35 cellular contexts compared by ENCODE assay signal in the genomic region with DNA sequence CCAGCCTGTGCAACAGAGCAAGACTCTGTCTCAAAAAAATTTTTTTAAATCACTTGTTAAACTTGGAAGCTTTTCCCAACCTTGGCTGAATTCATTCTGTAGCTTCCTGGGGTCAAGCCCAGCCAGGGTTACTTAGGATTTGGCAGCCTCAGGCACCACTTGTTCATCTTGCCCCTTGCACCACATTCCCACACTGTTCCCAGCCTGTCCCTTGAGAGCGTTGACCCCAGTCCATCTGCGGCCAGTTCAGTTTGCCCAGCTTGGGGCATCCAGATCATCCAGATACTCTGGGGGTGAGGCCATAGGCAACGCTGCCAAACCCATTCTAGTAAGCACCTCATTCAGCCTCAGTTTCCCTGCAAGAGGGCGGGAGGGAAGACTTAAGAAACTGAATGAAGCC. TPM values are rescaled to one million over a fixed set of nuclear protein-coding genes. Genes with fewer than 3 reads are reported as not detected.
"Had no signal": no experiment of that assay in that cellular context is flagged by ENCODE, and none has a peak within 500 bp of the region (broad histone marks: within the 10 kb centered on the region; RNA-seq: fewer than 3 reads in every experiment).

No MANE protein-coding gene starts in this region.

- H3K27ac ChIP-seq: adrenal gland, body of pancreas, esophagus muscularis mucosa, foreskin keratinocyte, gastrocnemius medialis, WERI-Rb-1 had no signal

- H3K4me1 ChIP-seq: body of pancreas, esophagus muscularis mucosa, gastrocnemius medialis had no signal

- H3K9me3 ChIP-seq: adrenal gland, body of pancreas, esophagus muscularis mucosa, gastrocnemius medialis had no signal

- H3K4me3 ChIP-seq: adrenal gland, body of pancreas, esophagus muscularis mucosa, gastrocnemius medialis had no signal

- H3K27me3 ChIP-seq: adrenal gland, body of pancreas, esophagus muscularis mucosa, foreskin keratinocyte, gastrocnemius medialis had no signal

- H3K36me3 ChIP-seq: adrenal gland, esophagus muscularis mucosa, gastrocnemius medialis had no signal

- ATAC-seq: activated CD4-positive, CD25-positive, alpha-beta regulatory T cell treated with anti-CD3 and anti-CD28 coated beads, Interleukin-2, amount 50 U/mL, for 24 hours; activated CD8-positive, alpha-beta memory T cell treated with anti-CD3 and anti-CD28 coated beads, Interleukin-2, amount 10 ng/mL, durations not matched to agents 7 days and 5 days; activated CD8-positive, alpha-beta T cell treated with anti-CD3 and anti-CD28 coated beads for 36 hours; activated naive CD8-positive, alpha-beta T cell treated with anti-CD3 and anti-CD28 coated beads, Interleukin-2, amount 50 U/mL, for 24 hours; body of pancreas; effector memory CD8-positive, alpha-beta T cell; foreskin keratinocyte; gastrocnemius medialis; T-helper 17 cell had no signal

- DNase-seq: activated B cell treated with CpG ODN at 0.5 μM for 24 hours; activated CD4-positive, alpha-beta T cell treated with anti-CD3 and anti-CD28 coated beads for 48 hours; activated CD4-positive, alpha-beta T cell treated with anti-CD3 and anti-CD28 coated beads, Interleukin-2, amount 50 U/mL, for 1 hour; activated CD4-positive, alpha-beta T cell treated with anti-CD3 and anti-CD28 coated beads, Interleukin-2, amount 50 U/mL, for 48 hours; activated CD8-positive, alpha-beta memory T cell treated with anti-CD3 and anti-CD28 coated beads, Interleukin-2, amount 10 ng/mL, durations not matched to agents 7 days and 5 days; activated CD8-positive, alpha-beta memory T cell treated with anti-CD3 and anti-CD28 coated beads, Interleukin-2, amount 50 U/mL, for 4 hours; activated CD8-positive, alpha-beta T cell treated with anti-CD3 and anti-CD28 coated beads for 36 hours; activated effector memory CD4-positive, alpha-beta T cell treated with anti-CD3 and anti-CD28 coated beads, Interleukin-2, amount 50 U/mL, for 16 hours; activated naive CD4-positive, alpha-beta T cell treated with anti-CD3 and anti-CD28 coated beads for 36 hours; activated naive CD8-positive, alpha-beta T cell treated with anti-CD3 and anti-CD28 coated beads for 36 hours; activated naive CD8-positive, alpha-beta T cell treated with anti-CD3 and anti-CD28 coated beads, Interleukin-2, amount 50 U/mL, for 24 hours; activated T-cell treated with anti-CD3 and anti-CD28 coated beads, Interleukin-2, amount 50 U/mL, for 1 hour; activated T-cell treated with anti-CD3 and anti-CD28 coated beads, Interleukin-2, amount 50 U/mL, for 48 hours; adrenal gland; amygdala; aorta; body of pancreas; caudate nucleus; cortex of kidney; dermis blood vessel endothelial cell; effector CD4-positive, alpha-beta T cell; effector memory CD8-positive, alpha-beta T cell; erythroblast; foreskin keratinocyte; gastrocnemius medialis; T-helper 1 cell; T-helper 17 cell; T1000; WERI-Rb-1 had no signal

RNA-seq across cellular contexts. Expression of a gene that starts 8.7 kb away (rescaled TPM):
- total RNA-seq: activated B cell treated with CpG ODN at 0.5 μM for 24 hours; activated CD8-positive, alpha-beta memory T cell treated with anti-CD3 and anti-CD28 coated beads for 36 hours; activated CD8-positive, alpha-beta memory T cell treated with anti-CD3 and anti-CD28 coated beads, Interleukin-2, amount 10 ng/mL, durations not matched to agents 7 days and 5 days; activated CD8-positive, alpha-beta T cell treated with anti-CD3 and anti-CD28 coated beads for 36 hours; activated naive CD4-positive, alpha-beta T cell treated with anti-CD3 and anti-CD28 coated beads for 36 hours; activated naive CD8-positive, alpha-beta T cell treated with anti-CD3 and anti-CD28 coated beads for 36 hours; activated T-helper 1 cell treated with anti-CD3 and anti-CD28 coated beads, Interleukin-12 subunit alpha, Interleukin-12 subunit beta, Interleukin-2, Interleukin-4 antibody, amounts not matched to agents 30 ng/mL and 10 ng/mL and 1 ng/mL, durations not matched to agents 14 hours and 24 hours and 36 hours; activated T-helper 2 cell treated with anti-CD3 and anti-CD28 coated beads, Interferon-gamma antibody, Interleukin-2, Interleukin-4, amounts not matched to agents 10 μg/mL and 5 μg/mL and 100 μg/mL, durations not matched to agents 14 hours and 24 hours and 36 hours; chondrocyte; dermis blood vessel endothelial cell; esophagus muscularis mucosa; foreskin keratinocyte; T-helper 17 cell had no signal
- polyA plus RNA-seq: foreskin keratinocyte had no signal
